1 cellular context compared by ENCODE assay signal in the genomic region with DNA sequence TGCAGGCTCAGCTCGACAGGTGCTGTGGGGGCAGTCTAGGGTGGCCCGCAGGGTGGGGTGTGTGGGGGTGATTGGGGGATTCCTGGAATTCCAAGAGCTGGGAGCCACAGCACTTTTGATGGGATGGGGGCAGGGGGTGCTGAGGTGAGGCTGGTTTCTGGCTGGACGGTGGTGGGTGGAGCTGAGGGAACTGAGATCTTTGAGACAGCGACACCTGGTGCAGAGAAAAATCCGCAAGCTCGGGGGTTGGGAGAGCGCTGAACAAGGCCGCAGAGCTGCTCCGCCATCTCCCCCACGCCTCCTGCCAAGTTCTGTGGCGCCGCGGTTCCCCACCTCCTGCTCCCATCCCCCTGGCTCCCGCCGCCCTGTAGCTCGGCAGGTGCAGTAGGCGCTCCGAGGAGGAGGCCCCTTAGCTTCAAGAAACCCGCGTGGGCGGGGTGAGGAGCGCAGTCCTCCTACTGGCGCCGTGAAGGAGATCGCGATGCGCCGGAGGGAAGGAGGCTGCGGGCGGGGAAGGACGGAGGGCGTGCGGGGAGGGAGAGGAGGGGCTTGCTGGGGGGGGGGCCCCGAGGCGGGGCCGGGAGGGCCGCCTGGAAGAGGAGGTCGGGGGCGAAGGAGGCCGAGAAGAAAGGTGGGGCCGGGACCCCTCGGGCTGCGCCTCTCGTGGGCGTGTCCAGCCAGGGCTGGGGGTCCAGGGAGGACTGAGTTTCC.
TF ChIP-seq lines count a peak whose summit lies in the region.

No MANE protein-coding gene starts in this region.

TF ChIP-seq in HepG2, 621 proteins besides CTCF, POLR2A, EP300 and RAD21 (continued from another document and continues in another):
- TF ChIP-seq, protein P1, sequence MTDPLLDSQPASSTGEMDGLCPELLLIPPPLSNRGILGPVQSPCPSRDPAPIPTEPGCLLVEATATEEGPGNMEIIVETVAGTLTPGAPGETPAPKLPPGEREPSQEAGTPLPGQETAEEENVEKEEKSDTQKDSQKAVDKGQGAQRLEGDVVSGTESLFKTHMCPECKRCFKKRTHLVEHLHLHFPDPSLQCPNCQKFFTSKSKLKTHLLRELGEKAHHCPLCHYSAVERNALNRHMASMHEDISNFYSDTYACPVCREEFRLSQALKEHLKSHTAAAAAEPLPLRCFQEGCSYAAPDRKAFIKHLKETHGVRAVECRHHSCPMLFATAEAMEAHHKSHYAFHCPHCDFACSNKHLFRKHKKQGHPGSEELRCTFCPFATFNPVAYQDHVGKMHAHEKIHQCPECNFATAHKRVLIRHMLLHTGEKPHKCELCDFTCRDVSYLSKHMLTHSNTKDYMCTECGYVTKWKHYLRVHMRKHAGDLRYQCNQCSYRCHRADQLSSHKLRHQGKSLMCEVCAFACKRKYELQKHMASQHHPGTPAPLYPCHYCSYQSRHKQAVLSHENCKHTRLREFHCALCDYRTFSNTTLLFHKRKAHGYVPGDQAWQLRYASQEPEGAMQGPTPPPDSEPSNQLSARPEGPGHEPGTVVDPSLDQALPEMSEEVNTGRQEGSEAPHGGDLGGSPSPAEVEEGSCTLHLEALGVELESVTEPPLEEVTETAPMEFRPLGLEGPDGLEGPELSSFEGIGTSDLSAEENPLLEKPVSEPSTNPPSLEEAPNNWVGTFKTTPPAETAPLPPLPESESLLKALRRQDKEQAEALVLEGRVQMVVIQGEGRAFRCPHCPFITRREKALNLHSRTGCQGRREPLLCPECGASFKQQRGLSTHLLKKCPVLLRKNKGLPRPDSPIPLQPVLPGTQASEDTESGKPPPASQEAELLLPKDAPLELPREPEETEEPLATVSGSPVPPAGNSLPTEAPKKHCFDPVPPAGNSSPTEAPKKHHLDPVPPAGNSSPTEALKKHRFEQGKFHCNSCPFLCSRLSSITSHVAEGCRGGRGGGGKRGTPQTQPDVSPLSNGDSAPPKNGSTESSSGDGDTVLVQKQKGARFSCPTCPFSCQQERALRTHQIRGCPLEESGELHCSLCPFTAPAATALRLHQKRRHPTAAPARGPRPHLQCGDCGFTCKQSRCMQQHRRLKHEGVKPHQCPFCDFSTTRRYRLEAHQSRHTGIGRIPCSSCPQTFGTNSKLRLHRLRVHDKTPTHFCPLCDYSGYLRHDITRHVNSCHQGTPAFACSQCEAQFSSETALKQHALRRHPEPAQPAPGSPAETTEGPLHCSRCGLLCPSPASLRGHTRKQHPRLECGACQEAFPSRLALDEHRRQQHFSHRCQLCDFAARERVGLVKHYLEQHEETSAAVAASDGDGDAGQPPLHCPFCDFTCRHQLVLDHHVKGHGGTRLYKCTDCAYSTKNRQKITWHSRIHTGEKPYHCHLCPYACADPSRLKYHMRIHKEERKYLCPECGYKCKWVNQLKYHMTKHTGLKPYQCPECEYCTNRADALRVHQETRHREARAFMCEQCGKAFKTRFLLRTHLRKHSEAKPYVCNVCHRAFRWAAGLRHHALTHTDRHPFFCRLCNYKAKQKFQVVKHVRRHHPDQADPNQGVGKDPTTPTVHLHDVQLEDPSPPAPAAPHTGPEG (CRISPR knock-in tag; IDR thresholded peaks at IDR 0.05): no peak
- TF ChIP-seq TBP (CRISPR knock-in tag; IDR thresholded peaks at IDR 0.05) (no peak), DR1 (CRISPR knock-in tag; IDR thresholded peaks at IDR 0.05) (no peak), MAF1 (CRISPR knock-in tag; IDR thresholded peaks at IDR 0.05; ENCODE audit: borderline replicate concordance) (0 out of 2 replicates have a peak, but pooled peaks have one; percentile 33), HNRNPK (IDR thresholded peaks at IDR 0.05; ENCODE audit: low read depth, low read length, poor library complexity, severe bottlenecking) (peak; percentile 72), SRSF9 (IDR thresholded peaks at IDR 0.05; ENCODE audit: borderline replicate concordance, insufficient read depth, low read depth, low read length, poor library complexity, severe bottlenecking) (no peak), SP5 (CRISPR knock-in tag; IDR thresholded peaks at IDR 0.05; ENCODE audit: borderline replicate concordance, low read depth) (peak; percentile 34; the same call in 1 of the 2 replicates), HMG20A (CRISPR knock-in tag; IDR thresholded peaks at IDR 0.05; ENCODE audit: borderline replicate concordance) (no peak), RELA (CRISPR knock-in tag; IDR thresholded peaks at IDR 0.05) (no peak), RXRB (CRISPR knock-in tag; IDR thresholded peaks at IDR 0.05; ENCODE audit: borderline replicate concordance) (no peak), ZNF30 (CRISPR knock-in tag; IDR thresholded peaks at IDR 0.05) (no peak), ATF1 (CRISPR knock-in tag; IDR thresholded peaks at IDR 0.05) (no peak), ZBTB7A (CRISPR knock-in tag; IDR thresholded peaks at IDR 0.05) (no peak), KMT2A (CRISPR knock-in tag; IDR thresholded peaks at IDR 0.05) (no peak), ZNF333 (CRISPR knock-in tag; IDR thresholded peaks at IDR 0.05; ENCODE audit: borderline replicate concordance) (peak; percentile 50; the same call in 1 of the 2 replicates), PHF8 (CRISPR knock-in tag; IDR thresholded peaks at IDR 0.05) (peak; percentile 60), MXI1 (IDR thresholded peaks at IDR 0.05; ENCODE audit: borderline replicate concordance, low read depth, low read length) (peak; percentile 44; the same call in 1 of the 3 replicates), LCORL (IDR thresholded peaks at IDR 0.05) (no peak), LCORL (CRISPR knock-in tag; IDR thresholded peaks at IDR 0.05) (peak; percentile 42; the same call in 1 of the 2 replicates), SMAD9 (CRISPR knock-in tag; IDR thresholded peaks at IDR 0.05) (0 out of 2 replicates have a peak, but pooled peaks have one; percentile 41), GATAD2A (CRISPR knock-in tag; IDR thresholded peaks at IDR 0.05) (peak; percentile 32; the same call in 1 of the 2 replicates), ZNF549 (CRISPR knock-in tag; IDR thresholded peaks at IDR 0.05) (no peak), ZNF543 (CRISPR knock-in tag; IDR thresholded peaks at IDR 0.05) (no peak), ZNF138 (CRISPR knock-in tag; IDR thresholded peaks at IDR 0.05; ENCODE audit: low read depth) (no peak), TARDBP (CRISPR knock-in tag; IDR thresholded peaks at IDR 0.05) (no peak), HOXA5 (CRISPR knock-in tag; IDR thresholded peaks at IDR 0.05) (no peak), KLF12 (CRISPR knock-in tag; IDR thresholded peaks at IDR 0.05; ENCODE audit: borderline replicate concordance) (no peak)
- TF ChIP-seq, protein P2, sequence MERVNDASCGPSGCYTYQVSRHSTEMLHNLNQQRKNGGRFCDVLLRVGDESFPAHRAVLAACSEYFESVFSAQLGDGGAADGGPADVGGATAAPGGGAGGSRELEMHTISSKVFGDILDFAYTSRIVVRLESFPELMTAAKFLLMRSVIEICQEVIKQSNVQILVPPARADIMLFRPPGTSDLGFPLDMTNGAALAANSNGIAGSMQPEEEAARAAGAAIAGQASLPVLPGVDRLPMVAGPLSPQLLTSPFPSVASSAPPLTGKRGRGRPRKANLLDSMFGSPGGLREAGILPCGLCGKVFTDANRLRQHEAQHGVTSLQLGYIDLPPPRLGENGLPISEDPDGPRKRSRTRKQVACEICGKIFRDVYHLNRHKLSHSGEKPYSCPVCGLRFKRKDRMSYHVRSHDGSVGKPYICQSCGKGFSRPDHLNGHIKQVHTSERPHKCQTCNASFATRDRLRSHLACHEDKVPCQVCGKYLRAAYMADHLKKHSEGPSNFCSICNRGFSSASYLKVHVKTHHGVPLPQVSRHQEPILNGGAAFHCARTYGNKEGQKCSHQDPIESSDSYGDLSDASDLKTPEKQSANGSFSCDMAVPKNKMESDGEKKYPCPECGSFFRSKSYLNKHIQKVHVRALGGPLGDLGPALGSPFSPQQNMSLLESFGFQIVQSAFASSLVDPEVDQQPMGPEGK (CRISPR knock-in tag; IDR thresholded peaks at IDR 0.05): peak; percentile 34
- TF ChIP-seq, protein P3, sequence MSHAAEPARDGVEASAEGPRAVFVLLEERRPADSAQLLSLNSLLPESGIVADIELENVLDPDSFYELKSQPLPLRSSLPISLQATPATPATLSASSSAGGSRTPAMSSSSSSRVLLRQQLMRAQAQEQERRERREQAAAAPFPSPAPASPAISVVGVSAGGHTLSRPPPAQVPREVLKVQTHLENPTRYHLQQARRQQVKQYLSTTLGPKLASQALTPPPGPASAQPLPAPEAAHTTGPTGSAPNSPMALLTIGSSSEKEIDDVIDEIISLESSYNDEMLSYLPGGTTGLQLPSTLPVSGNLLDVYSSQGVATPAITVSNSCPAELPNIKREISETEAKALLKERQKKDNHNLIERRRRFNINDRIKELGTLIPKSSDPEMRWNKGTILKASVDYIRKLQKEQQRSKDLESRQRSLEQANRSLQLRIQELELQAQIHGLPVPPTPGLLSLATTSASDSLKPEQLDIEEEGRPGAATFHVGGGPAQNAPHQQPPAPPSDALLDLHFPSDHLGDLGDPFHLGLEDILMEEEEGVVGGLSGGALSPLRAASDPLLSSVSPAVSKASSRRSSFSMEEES (CRISPR knock-in tag; IDR thresholded peaks at IDR 0.05): no peak
- TF ChIP-seq, protein P4, sequence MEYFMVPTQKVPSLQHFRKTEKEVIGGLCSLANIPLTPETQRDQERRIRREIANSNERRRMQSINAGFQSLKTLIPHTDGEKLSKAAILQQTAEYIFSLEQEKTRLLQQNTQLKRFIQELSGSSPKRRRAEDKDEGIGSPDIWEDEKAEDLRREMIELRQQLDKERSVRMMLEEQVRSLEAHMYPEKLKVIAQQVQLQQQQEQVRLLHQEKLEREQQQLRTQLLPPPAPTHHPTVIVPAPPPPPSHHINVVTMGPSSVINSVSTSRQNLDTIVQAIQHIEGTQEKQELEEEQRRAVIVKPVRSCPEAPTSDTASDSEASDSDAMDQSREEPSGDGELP (IDR thresholded peaks at IDR 0.05; ENCODE audit: borderline replicate concordance, low read depth): peak; percentile 24; the same call in 1 of the 2 replicates
- TF ChIP-seq, protein P5, sequence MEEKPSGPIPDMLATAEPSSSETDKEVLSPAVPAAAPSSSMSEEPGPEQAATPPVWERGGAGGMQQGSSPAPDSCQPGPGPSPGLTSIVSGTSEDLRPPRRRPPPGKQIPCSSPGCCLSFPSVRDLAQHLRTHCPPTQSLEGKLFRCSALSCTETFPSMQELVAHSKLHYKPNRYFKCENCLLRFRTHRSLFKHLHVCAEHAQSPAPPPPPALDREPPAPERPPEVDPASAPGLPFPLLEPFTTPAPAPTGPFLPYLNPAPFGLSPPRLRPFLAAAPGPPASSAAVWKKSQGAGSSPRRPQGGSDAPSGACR (CRISPR knock-in tag; IDR thresholded peaks at IDR 0.05): no peak
- TF ChIP-seq, protein P6, sequence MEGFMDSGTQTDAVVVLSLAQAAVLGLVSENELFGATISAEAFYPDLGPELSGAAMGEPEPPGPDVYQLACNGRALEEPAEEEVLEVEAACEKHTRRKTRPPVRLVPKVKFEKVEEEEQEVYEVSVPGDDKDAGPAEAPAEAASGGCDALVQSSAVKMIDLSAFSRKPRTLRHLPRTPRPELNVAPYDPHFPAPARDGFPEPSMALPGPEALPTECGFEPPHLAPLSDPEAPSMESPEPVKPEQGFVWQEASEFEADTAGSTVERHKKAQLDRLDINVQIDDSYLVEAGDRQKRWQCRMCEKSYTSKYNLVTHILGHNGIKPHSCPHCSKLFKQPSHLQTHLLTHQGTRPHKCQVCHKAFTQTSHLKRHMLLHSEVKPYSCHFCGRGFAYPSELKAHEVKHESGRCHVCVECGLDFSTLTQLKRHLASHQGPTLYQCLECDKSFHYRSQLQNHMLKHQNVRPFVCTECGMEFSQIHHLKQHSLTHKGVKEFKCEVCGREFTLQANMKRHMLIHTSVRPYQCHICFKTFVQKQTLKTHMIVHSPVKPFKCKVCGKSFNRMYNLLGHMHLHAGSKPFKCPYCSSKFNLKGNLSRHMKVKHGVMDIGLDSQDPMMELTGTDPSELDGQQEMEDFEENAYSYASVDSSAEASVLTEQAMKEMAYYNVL (CRISPR knock-in tag; IDR thresholded peaks at IDR 0.05; ENCODE audit: borderline replicate concordance): peak; percentile 36; the same call in 1 of the 2 replicates
- TF ChIP-seq, protein P7, sequence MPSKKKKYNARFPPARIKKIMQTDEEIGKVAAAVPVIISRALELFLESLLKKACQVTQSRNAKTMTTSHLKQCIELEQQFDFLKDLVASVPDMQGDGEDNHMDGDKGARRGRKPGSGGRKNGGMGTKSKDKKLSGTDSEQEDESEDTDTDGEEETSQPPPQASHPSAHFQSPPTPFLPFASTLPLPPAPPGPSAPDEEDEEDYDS (CRISPR knock-in tag; IDR thresholded peaks at IDR 0.05): 0 out of 2 replicates have a peak, but pooled peaks have one; percentile 12
- TF ChIP-seq, protein P8, sequence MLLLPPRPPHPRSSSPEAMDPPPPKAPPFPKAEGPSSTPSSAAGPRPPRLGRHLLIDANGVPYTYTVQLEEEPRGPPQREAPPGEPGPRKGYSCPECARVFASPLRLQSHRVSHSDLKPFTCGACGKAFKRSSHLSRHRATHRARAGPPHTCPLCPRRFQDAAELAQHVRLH (CRISPR knock-in tag; IDR thresholded peaks at IDR 0.05; ENCODE audit: borderline replicate concordance, low read depth): no peak
- TF ChIP-seq, protein P9, sequence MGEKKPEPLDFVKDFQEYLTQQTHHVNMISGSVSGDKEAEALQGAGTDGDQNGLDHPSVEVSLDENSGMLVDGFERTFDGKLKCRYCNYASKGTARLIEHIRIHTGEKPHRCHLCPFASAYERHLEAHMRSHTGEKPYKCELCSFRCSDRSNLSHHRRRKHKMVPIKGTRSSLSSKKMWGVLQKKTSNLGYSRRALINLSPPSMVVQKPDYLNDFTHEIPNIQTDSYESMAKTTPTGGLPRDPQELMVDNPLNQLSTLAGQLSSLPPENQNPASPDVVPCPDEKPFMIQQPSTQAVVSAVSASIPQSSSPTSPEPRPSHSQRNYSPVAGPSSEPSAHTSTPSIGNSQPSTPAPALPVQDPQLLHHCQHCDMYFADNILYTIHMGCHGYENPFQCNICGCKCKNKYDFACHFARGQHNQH (CRISPR knock-in tag; IDR thresholded peaks at IDR 0.05): peak; percentile 19; the same call in 1 of the 2 replicates
- TF ChIP-seq, protein P10, sequence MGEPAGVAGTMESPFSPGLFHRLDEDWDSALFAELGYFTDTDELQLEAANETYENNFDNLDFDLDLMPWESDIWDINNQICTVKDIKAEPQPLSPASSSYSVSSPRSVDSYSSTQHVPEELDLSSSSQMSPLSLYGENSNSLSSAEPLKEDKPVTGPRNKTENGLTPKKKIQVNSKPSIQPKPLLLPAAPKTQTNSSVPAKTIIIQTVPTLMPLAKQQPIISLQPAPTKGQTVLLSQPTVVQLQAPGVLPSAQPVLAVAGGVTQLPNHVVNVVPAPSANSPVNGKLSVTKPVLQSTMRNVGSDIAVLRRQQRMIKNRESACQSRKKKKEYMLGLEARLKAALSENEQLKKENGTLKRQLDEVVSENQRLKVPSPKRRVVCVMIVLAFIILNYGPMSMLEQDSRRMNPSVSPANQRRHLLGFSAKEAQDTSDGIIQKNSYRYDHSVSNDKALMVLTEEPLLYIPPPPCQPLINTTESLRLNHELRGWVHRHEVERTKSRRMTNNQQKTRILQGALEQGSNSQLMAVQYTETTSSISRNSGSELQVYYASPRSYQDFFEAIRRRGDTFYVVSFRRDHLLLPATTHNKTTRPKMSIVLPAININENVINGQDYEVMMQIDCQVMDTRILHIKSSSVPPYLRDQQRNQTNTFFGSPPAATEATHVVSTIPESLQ (CRISPR knock-in tag; conservative IDR thresholded peaks at IDR 0.05): no peak
- TF ChIP-seq, protein P11, sequence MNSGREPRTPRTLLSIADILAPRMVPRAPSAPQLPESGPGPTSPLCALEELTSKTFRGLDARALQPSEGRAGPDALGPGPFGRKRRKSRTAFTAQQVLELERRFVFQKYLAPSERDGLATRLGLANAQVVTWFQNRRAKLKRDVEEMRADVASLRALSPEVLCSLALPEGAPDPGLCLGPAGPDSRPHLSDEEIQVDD (CRISPR knock-in tag; IDR thresholded peaks at IDR 0.05; ENCODE audit: borderline replicate concordance): no peak
- TF ChIP-seq, protein P12, sequence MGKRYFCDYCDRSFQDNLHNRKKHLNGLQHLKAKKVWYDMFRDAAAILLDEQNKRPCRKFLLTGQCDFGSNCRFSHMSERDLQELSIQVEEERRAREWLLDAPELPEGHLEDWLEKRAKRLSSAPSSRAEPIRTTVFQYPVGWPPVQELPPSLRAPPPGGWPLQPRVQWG (CRISPR knock-in tag; IDR thresholded peaks at IDR 0.05; ENCODE audit: borderline replicate concordance, low read depth): no peak
